Comparison of ENCODE assay signal across 1 cellular context in genomic region chr17:68019675-68020450, GRCh38.
TF ChIP-seq lines count a peak whose summit lies in the region.

No MANE protein-coding gene starts in this region.

TF ChIP-seq in K562, 482 proteins besides CTCF, POLR2A, EP300 and RAD21 (continued from another document and continues in another):
- peak; percentile 82; the same call in 1 of the 2 replicates for TF ChIP-seq ZBTB2 (IDR thresholded peaks at IDR 0.05)
- peak; percentile 59 for TF ChIP-seq PHF20 (IDR thresholded peaks at IDR 0.05; ENCODE audit: partially characterized antibody)
- no peak for TF ChIP-seq E4F1 (CRISPR knock-in tag; IDR thresholded peaks at IDR 0.05; ENCODE audit: borderline replicate concordance)
- TF ChIP-seq NFXL1 (CRISPR knock-in tag; IDR thresholded peaks at IDR 0.05) = no peak
- peak; percentile 11 for TF ChIP-seq FOS (IDR thresholded peaks at IDR 0.05; ENCODE audit: extremely low read depth, insufficient read length)
- no peak for TF ChIP-seq MTF1 (CRISPR knock-in tag; IDR thresholded peaks at IDR 0.05; ENCODE audit: borderline replicate concordance)
- TF ChIP-seq SRSF7 (optimal IDR thresholded peaks at IDR 0.05; ENCODE audit: low read depth, low read length) = no peak
- peak; percentile 70 for TF ChIP-seq CREB1 (IDR thresholded peaks at IDR 0.05)
- peak; percentile 78; the same call in 1 of the 2 replicates for TF ChIP-seq CREB1 (CRISPR knock-in tag; IDR thresholded peaks at IDR 0.05)
- no peak for TF ChIP-seq TAF9B (IDR thresholded peaks at IDR 0.05; ENCODE audit: partially characterized antibody)
- TF ChIP-seq ERF (CRISPR knock-in tag; IDR thresholded peaks at IDR 0.05) = no peak
- no peak for TF ChIP-seq ZNF518B (CRISPR knock-in tag; IDR thresholded peaks at IDR 0.05)
- TF ChIP-seq JUND (IDR thresholded peaks at IDR 0.05; ENCODE audit: borderline replicate concordance, low read depth, low read length) = peak; percentile 83
- peak; percentile 59; the same call in 2 of the 3 replicates for TF ChIP-seq JUND (tag; IDR thresholded peaks at IDR 0.05; ENCODE audit: borderline replicate concordance, low read depth, low read length)
- TF ChIP-seq UBTF (IDR thresholded peaks at IDR 0.05; ENCODE audit: borderline replicate concordance in 1 of 2, low read depth in 2 of 2, low read length in 2 of 2) = peak in 1 of 2 experiments; percentile 51; a peak in 1 of 4 replicates
- no peak for TF ChIP-seq ZNF57 (CRISPR knock-in tag; IDR thresholded peaks at IDR 0.05)
- no peak for TF ChIP-seq SMARCE1 (IDR thresholded peaks at IDR 0.05)
- TF ChIP-seq GABPB1 (CRISPR knock-in tag; IDR thresholded peaks at IDR 0.05) = peak; percentile 83
- TF ChIP-seq KDM2B (CRISPR knock-in tag; IDR thresholded peaks at IDR 0.05) = no peak
- no peak for TF ChIP-seq ZNF699 (CRISPR knock-in tag; IDR thresholded peaks at IDR 0.05; ENCODE audit: insufficient replicate concordance)
- no peak for TF ChIP-seq HNRNPUL1 (IDR thresholded peaks at IDR 0.05; ENCODE audit: low read length)
- no peak for TF ChIP-seq ZNF445 (CRISPR knock-in tag; IDR thresholded peaks at IDR 0.05; ENCODE audit: low read depth)
- peak; percentile 58; the same call in 1 of the 2 replicates for TF ChIP-seq ARID1B (IDR thresholded peaks at IDR 0.05)
- no peak for TF ChIP-seq IFI16 (CRISPR knock-in tag; IDR thresholded peaks at IDR 0.05)
- peak; percentile 97 to 99 for TF ChIP-seq E2F6 (IDR thresholded peaks at IDR 0.05; ENCODE audit: borderline replicate concordance in 1 of 2, extremely low read depth in 1 of 2, insufficient read depth in 1 of 2, insufficient read length in 1 of 2, low read depth in 1 of 2, low read length in 1 of 2, poor library complexity in 1 of 2, severe bottlenecking in 1 of 2)
- TF ChIP-seq KAT8 (IDR thresholded peaks at IDR 0.05; ENCODE audit: low read depth) = no peak
- TF ChIP-seq SOX6 (IDR thresholded peaks at IDR 0.05) = peak; percentile 78; the same call in 1 of the 2 replicates
- no peak for TF ChIP-seq ZNF717 (CRISPR knock-in tag; IDR thresholded peaks at IDR 0.05)
- peak; percentile 25; the same call in 1 of the 2 replicates for TF ChIP-seq TAF7 (tag; IDR thresholded peaks at IDR 0.05)
- peak; percentile 77; the same call in 1 of the 2 replicates for TF ChIP-seq ZC3H11A (IDR thresholded peaks at IDR 0.05; ENCODE audit: low read depth, low read length)
- TF ChIP-seq ESRRB (CRISPR knock-in tag; IDR thresholded peaks at IDR 0.05; ENCODE audit: borderline replicate concordance) = no peak
- TF ChIP-seq RAD51 (IDR thresholded peaks at IDR 0.05; ENCODE audit: borderline replicate concordance, low read depth) = no peak
- TF ChIP-seq U2AF1 (optimal IDR thresholded peaks at IDR 0.05; ENCODE audit: low read depth, low read length) = peak; percentile 63
- peak; percentile 65 for TF ChIP-seq ZNF143 (CRISPR knock-in tag; IDR thresholded peaks at IDR 0.05)
- 0 out of 2 replicates have a peak, but pooled peaks have one; percentile 12 for TF ChIP-seq OTX1 (CRISPR knock-in tag; IDR thresholded peaks at IDR 0.05)
- no peak for TF ChIP-seq ZNF23 (CRISPR knock-in tag; IDR thresholded peaks at IDR 0.05)
- peak; percentile 93; the same call in 1 of the 2 replicates for TF ChIP-seq HDAC6 (IDR thresholded peaks at IDR 0.05; ENCODE audit: low read depth, low read length)
- TF ChIP-seq MCM5 (IDR thresholded peaks at IDR 0.05; ENCODE audit: low read depth) = no peak
- no peak for TF ChIP-seq SREBF2 (CRISPR knock-in tag; IDR thresholded peaks at IDR 0.05)
- TF ChIP-seq ZNF217 (CRISPR knock-in tag; IDR thresholded peaks at IDR 0.05) = no peak
- TF ChIP-seq ZBTB11 (CRISPR knock-in tag; IDR thresholded peaks at IDR 0.05) = peak in 1 of 3 experiments; percentile 48; a peak in 1 of 6 replicates
- TF ChIP-seq CREBBP (IDR thresholded peaks at IDR 0.05; ENCODE audit: low read depth, low read length) = no peak
- TF ChIP-seq ZNF408 (CRISPR knock-in tag; IDR thresholded peaks at IDR 0.05; ENCODE audit: low read depth) = no peak
- TF ChIP-seq BRD4 (IDR thresholded peaks at IDR 0.05) = peak; percentile 96
- no peak for TF ChIP-seq STAT6 (CRISPR knock-in tag; IDR thresholded peaks at IDR 0.05)
- TF ChIP-seq ZNF124 (CRISPR knock-in tag; IDR thresholded peaks at IDR 0.05) = no peak
- peak; percentile 40; the same call in 1 of the 2 replicates for TF ChIP-seq BACH1 (tag; IDR thresholded peaks at IDR 0.05)
- TF ChIP-seq KDM4B (IDR thresholded peaks at IDR 0.05; ENCODE audit: borderline replicate concordance in 2 of 2, low read depth in 1 of 2) = peak in 1 of 2 experiments; percentile 35; a peak in 1 of 4 replicates
- TF ChIP-seq HMGXB4 (CRISPR knock-in tag; IDR thresholded peaks at IDR 0.05) = peak; percentile 98
- no peak for TF ChIP-seq CHCHD3 (CRISPR knock-in tag; IDR thresholded peaks at IDR 0.05)
